Comparison of ENCODE assay signal across 7 cellular contexts in genomic region chr12:132638541-132639408, GRCh38. TPM values are rescaled to one million over a fixed set of nuclear protein-coding genes. Genes with fewer than 3 reads are reported as not detected.
DNase-seq lines count a peak whose midpoint lies in the region; ATAC-seq and TF ChIP-seq lines count a peak whose summit lies in the region.

No MANE protein-coding gene starts in this region.

- 79 to 92% methylated on average over 16 to 25 of the region's 25 CpGs for WGBS in body of pancreas, 2 donors

- no peak overlapping the region for H3K4me3 Mint-ChIP-seq in activated T-helper 2 cell treated with anti-CD3 and anti-CD28 coated beads, Interferon-gamma antibody, Interleukin-2, Interleukin-4, amounts not matched to agents 10 μg/mL and 5 μg/mL and 100 μg/mL, durations not matched to agents 14 hours and 24 hours and 36 hours (ENCODE audit: low read depth)

- peaks cover 0 to 13% of the 10 kb centered on the region in 2 donors for H3K36me3 ChIP-seq in body of pancreas (replicated peaks in 1 of 2; ENCODE audit: insufficient read depth in 1 of 2, low read depth in 2 of 2)

- H3K36me3 Mint-ChIP-seq in activated T-helper 2 cell treated with anti-CD3 and anti-CD28 coated beads, Interferon-gamma antibody, Interleukin-2, Interleukin-4, amounts not matched to agents 10 μg/mL and 5 μg/mL and 100 μg/mL, durations not matched to agents 14 hours and 24 hours and 36 hours (ENCODE audit: low read depth): peaks cover 78% of the 10 kb centered on the region

- intact Hi-C loops in body of pancreas (cut with DNase I): no loop called here
- intact Hi-C loops in activated T-helper 2 cell treated with anti-CD3 and anti-CD28 coated beads, Interferon-gamma antibody, Interleukin-2, Interleukin-4, amounts not matched to agents 10 μg/mL and 5 μg/mL and 100 μg/mL, durations not matched to agents 14 hours and 24 hours and 36 hours (cut with micrococcal nuclease): no loop called here

- ATAC-seq in body of pancreas: peak; percentile 36
- no peak for ATAC-seq in GM18505 (IDR thresholded peaks at IDR 0.05; ENCODE audit: unreplicated experiment)

- H3K27me3 Mint-ChIP-seq in activated T-helper 2 cell treated with anti-CD3 and anti-CD28 coated beads, Interferon-gamma antibody, Interleukin-2, Interleukin-4, amounts not matched to agents 10 μg/mL and 5 μg/mL and 100 μg/mL, durations not matched to agents 14 hours and 24 hours and 36 hours (ENCODE audit: low read depth): no peaks in the 10 kb centered on the region

- peak; percentile 88 for DNase-seq in GM03348 (ENCODE audit: low spot score)
- peak in 2 of 4 donors; percentile 31 to 49 for DNase-seq in body of pancreas
- DNase-seq in left kidney (ENCODE audit: low read depth, low spot score): peak; percentile 77
- no peak for DNase-seq in SKM-1 (lab: John Stamatoyannopoulos, UW; ENCODE audit: unreplicated experiment)
- DNase-seq in activated T-helper 2 cell treated with anti-CD3 and anti-CD28 coated beads, Interferon-gamma antibody, Interleukin-2, Interleukin-4, amounts not matched to agents 10 μg/mL and 5 μg/mL and 100 μg/mL, durations not matched to agents 14 hours and 24 hours and 36 hours (ENCODE audit: low spot score): no peak

- H3K9me3 Mint-ChIP-seq in activated T-helper 2 cell treated with anti-CD3 and anti-CD28 coated beads, Interferon-gamma antibody, Interleukin-2, Interleukin-4, amounts not matched to agents 10 μg/mL and 5 μg/mL and 100 μg/mL, durations not matched to agents 14 hours and 24 hours and 36 hours: no peaks in the 10 kb centered on the region

- no peaks in the 10 kb centered on the region for H3K27me3 ChIP-seq in body of pancreas

- TF ChIP-seq CTCF in LNCAP (IDR thresholded peaks at IDR 0.05) (peak; percentile 94), body of pancreas (IDR thresholded peaks at IDR 0.05) (peak; percentile 51 to 62 (median 60))

- H3K27ac Mint-ChIP-seq in activated T-helper 2 cell treated with anti-CD3 and anti-CD28 coated beads, Interferon-gamma antibody, Interleukin-2, Interleukin-4, amounts not matched to agents 10 μg/mL and 5 μg/mL and 100 μg/mL, durations not matched to agents 14 hours and 24 hours and 36 hours: no peak overlapping the region

- no peaks in the 10 kb centered on the region for H3K9me3 ChIP-seq in body of pancreas

- no peak overlapping the region for H3K4me3 ChIP-seq in body of pancreas

- H3K4me1 Mint-ChIP-seq in activated T-helper 2 cell treated with anti-CD3 and anti-CD28 coated beads, Interferon-gamma antibody, Interleukin-2, Interleukin-4, amounts not matched to agents 10 μg/mL and 5 μg/mL and 100 μg/mL, durations not matched to agents 14 hours and 24 hours and 36 hours (ENCODE audit: low read depth): no peaks in the 10 kb centered on the region

- no peak overlapping the region for H3K27ac ChIP-seq in body of pancreas

- TF ChIP-seq POLR2A in body of pancreas (IDR thresholded peaks at IDR 0.05) (no peak), GM18505 (IDR thresholded peaks at IDR 0.05; ENCODE audit: borderline replicate concordance, extremely low read depth, insufficient read depth, insufficient read length) (no peak)

- no peaks in the 10 kb centered on the region for H3K4me1 ChIP-seq in body of pancreas

RNA-seq across cellular contexts. Expression of gene P2RX2, which starts 20.2 kb away (rescaled TPM):
- 1 to 10 TPM in 1 of 2 donors, not detected in 1; 1.0 TPM for total RNA-seq in body of pancreas
- not detected in 2 replicates for total RNA-seq in activated T-helper 2 cell treated with anti-CD3 and anti-CD28 coated beads, Interferon-gamma antibody, Interleukin-2, Interleukin-4, amounts not matched to agents 10 μg/mL and 5 μg/mL and 100 μg/mL, durations not matched to agents 14 hours and 24 hours and 36 hours

RNA-seq across cellular contexts. Expression of gene LRCOL1, which starts 28.4 kb away (rescaled TPM):
- not detected for total RNA-seq in body of pancreas
- not detected in 2 replicates for total RNA-seq in activated T-helper 2 cell treated with anti-CD3 and anti-CD28 coated beads, Interferon-gamma antibody, Interleukin-2, Interleukin-4, amounts not matched to agents 10 μg/mL and 5 μg/mL and 100 μg/mL, durations not matched to agents 14 hours and 24 hours and 36 hours

RNA-seq across cellular contexts. Expression of gene POLE, which starts 48.4 kb away (rescaled TPM):
- total RNA-seq in body of pancreas: 10 to 100 TPM; 12.5 to 36.9 TPM
- total RNA-seq in activated T-helper 2 cell treated with anti-CD3 and anti-CD28 coated beads, Interferon-gamma antibody, Interleukin-2, Interleukin-4, amounts not matched to agents 10 μg/mL and 5 μg/mL and 100 μg/mL, durations not matched to agents 14 hours and 24 hours and 36 hours: 152 and 159 TPM in 2 replicates

RNA-seq across cellular contexts. Expression of gene PXMP2, which starts 48.6 kb away (rescaled TPM):
- 10 to 100 TPM; 37.2 to 39.7 TPM for total RNA-seq in body of pancreas
- total RNA-seq in activated T-helper 2 cell treated with anti-CD3 and anti-CD28 coated beads, Interferon-gamma antibody, Interleukin-2, Interleukin-4, amounts not matched to agents 10 μg/mL and 5 μg/mL and 100 μg/mL, durations not matched to agents 14 hours and 24 hours and 36 hours: 19.1 and 23.2 TPM in 2 replicates

Comparison
In these comparisons a context has a peak if more than half of its experiments do, and no peak if none do; other contexts are left out.
1. DNase-seq: peak in GM03348 (single experiment) and left kidney (single experiment); none in SKM-1 (single experiment) and activated T-helper 2 cell treated with anti-CD3 and anti-CD28 coated beads, Interferon-gamma antibody, Interleukin-2, Interleukin-4, amounts not matched to agents 10 μg/mL and 5 μg/mL and 100 μg/mL, durations not matched to agents 14 hours and 24 hours and 36 hours (single experiment).